ENCODE assay signal across 1 cellular context in the genomic region with DNA sequence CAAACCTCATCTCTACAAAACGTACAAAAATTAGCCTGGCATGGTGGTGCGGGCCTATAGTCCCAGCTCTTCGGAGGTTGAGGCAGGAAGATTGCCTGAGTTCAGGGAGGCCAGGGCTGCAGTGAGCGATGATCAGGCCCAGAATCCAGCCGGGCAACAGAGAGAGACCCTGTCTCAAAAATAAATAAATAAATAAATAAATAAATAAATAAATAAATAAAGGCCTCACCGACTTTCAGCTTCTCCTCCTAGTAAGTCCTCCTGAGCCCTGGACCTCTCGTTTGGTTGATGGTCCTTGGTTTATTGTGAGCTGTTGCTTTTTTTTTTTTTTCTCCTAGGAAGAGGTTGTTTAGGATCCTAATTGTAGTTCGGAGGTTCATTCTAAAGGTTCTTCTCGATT.
A peak's percentile ranks its signal among the peaks of the same experiment; 100 is the strongest.
TF ChIP-seq lines count a peak whose summit lies in the region.

No MANE protein-coding gene starts in this region.

TF ChIP-seq in HEK293, 187 proteins besides CTCF, POLR2A, EP300 and RAD21 (continued from another document and continues in another):
- TF ChIP-seq, protein P1, sequence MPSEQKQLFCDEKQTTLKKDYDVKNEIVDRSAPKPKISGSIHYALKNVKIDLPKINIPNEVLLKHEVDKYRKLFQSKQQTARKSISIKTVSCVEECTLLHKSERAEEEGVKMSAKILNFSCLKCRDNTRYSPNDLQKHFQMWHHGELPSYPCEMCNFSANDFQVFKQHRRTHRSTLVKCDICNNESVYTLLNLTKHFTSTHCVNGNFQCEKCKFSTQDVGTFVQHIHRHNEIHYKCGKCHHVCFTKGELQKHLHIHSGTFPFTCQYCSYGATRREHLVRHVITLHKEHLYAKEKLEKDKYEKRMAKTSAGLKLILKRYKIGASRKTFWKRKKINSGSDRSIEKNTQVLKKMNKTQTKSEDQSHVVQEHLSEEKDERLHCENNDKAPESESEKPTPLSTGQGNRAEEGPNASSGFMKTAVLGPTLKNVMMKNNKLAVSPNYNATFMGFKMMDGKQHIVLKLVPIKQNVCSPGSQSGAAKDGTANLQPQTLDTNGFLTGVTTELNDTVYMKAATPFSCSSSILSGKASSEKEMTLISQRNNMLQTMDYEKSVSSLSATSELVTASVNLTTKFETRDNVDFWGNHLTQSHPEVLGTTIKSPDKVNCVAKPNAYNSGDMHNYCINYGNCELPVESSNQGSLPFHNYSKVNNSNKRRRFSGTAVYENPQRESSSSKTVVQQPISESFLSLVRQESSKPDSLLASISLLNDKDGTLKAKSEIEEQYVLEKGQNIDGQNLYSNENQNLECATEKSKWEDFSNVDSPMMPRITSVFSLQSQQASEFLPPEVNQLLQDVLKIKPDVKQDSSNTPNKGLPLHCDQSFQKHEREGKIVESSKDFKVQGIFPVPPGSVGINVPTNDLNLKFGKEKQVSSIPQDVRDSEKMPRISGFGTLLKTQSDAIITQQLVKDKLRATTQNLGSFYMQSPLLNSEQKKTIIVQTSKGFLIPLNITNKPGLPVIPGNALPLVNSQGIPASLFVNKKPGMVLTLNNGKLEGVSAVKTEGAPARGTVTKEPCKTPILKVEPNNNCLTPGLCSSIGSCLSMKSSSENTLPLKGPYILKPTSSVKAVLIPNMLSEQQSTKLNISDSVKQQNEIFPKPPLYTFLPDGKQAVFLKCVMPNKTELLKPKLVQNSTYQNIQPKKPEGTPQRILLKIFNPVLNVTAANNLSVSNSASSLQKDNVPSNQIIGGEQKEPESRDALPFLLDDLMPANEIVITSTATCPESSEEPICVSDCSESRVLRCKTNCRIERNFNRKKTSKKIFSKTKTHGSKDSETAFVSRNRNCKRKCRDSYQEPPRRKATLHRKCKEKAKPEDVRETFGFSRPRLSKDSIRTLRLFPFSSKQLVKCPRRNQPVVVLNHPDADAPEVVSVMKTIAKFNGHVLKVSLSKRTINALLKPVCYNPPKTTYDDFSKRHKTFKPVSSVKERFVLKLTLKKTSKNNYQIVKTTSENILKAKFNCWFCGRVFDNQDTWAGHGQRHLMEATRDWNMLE (tag by site-specific recombination; conservative IDR thresholded peaks at IDR 0.05; ENCODE audit: low read depth): peak; percentile 95
- TF ChIP-seq ZNF658 (tag by site-specific recombination; IDR thresholded peaks at IDR 0.05) (no peak), ZNF311 (tag by site-specific recombination; IDR thresholded peaks at IDR 0.05; ENCODE audit: borderline replicate concordance) (no peak), HOXA7 (CRISPR knock-in tag; IDR thresholded peaks at IDR 0.05; ENCODE audit: borderline replicate concordance) (no peak), ZXDB (tag by site-specific recombination; IDR thresholded peaks at IDR 0.05) (peak; percentile 68; the same call in 1 of the 2 replicates), ZNF19 (tag by site-specific recombination; IDR thresholded peaks at IDR 0.05; ENCODE audit: low read depth) (0 out of 2 replicates have a peak, but pooled peaks have one; percentile 51), ZNF341 (tag by site-specific recombination; IDR thresholded peaks at IDR 0.05; ENCODE audit: low read depth) (peak; percentile 41; the same call in 1 of the 2 replicates), ZNF521 (tag by site-specific recombination; IDR thresholded peaks at IDR 0.05) (no peak), ZNF354C (tag by site-specific recombination; IDR thresholded peaks at IDR 0.05; ENCODE audit: borderline replicate concordance, low read depth) (0 out of 2 replicates have a peak, but pooled peaks have one; percentile 25), ZFP41 (tag by site-specific recombination; IDR thresholded peaks at IDR 0.05; ENCODE audit: borderline replicate concordance) (no peak), ZNF202 (tag by site-specific recombination; IDR thresholded peaks at IDR 0.05; ENCODE audit: borderline replicate concordance) (peak; percentile 65; the same call in 1 of the 2 replicates), ZNF140 (tag by site-specific recombination; IDR thresholded peaks at IDR 0.05) (peak; percentile 87), ZNF560 (tag by site-specific recombination; IDR thresholded peaks at IDR 0.05; ENCODE audit: borderline replicate concordance) (peak; percentile 72; the same call in 1 of the 2 replicates), ZNF701 (tag by site-specific recombination; IDR thresholded peaks at IDR 0.05) (no peak), ZNF776 (tag by site-specific recombination; IDR thresholded peaks at IDR 0.05; ENCODE audit: borderline replicate concordance) (no peak), ZNF792 (tag by site-specific recombination; IDR thresholded peaks at IDR 0.05) (no peak), ZNF670 (tag by site-specific recombination; IDR thresholded peaks at IDR 0.05; ENCODE audit: low read depth) (no peak), BCL11A (tag by site-specific recombination; IDR thresholded peaks at IDR 0.05; ENCODE audit: low read depth) (no peak), ZNF555 (tag by site-specific recombination; conservative IDR thresholded peaks at IDR 0.05) (no peak; the same call in 1 of the 2 replicates), ZNF747 (tag by site-specific recombination; IDR thresholded peaks at IDR 0.05) (no peak), ZBTB8A (tag by site-specific recombination; IDR thresholded peaks at IDR 0.05) (peak; percentile 80), ZNF76 (tag by site-specific recombination; IDR thresholded peaks at IDR 0.05; ENCODE audit: borderline replicate concordance, low read depth) (no peak), ZNF48 (tag by site-specific recombination; IDR thresholded peaks at IDR 0.05) (no peak), ZNF404 (tag by site-specific recombination; IDR thresholded peaks at IDR 0.05) (peak; percentile 63; the same call in 1 of the 2 replicates), ZNF629 (tag by site-specific recombination; IDR thresholded peaks at IDR 0.05) (peak; percentile 64), ZNF248 (tag by site-specific recombination; IDR thresholded peaks at IDR 0.05) (no peak), ZFHX2 (tag by site-specific recombination; conservative IDR thresholded peaks at IDR 0.05) (no peak), GFI1B (tag by site-specific recombination; IDR thresholded peaks at IDR 0.05) (0 out of 2 replicates have a peak, but pooled peaks have one; percentile 52), ZNF350 (tag by site-specific recombination; IDR thresholded peaks at IDR 0.05) (no peak), ZNF664 (tag by site-specific recombination; IDR thresholded peaks at IDR 0.05) (peak; percentile 83; the same call in 1 of the 2 replicates), ZNF426 (tag by site-specific recombination; IDR thresholded peaks at IDR 0.05) (peak; percentile 82), ZNF501 (tag by site-specific recombination; IDR thresholded peaks at IDR 0.05) (no peak)
- TF ChIP-seq, protein P2, sequence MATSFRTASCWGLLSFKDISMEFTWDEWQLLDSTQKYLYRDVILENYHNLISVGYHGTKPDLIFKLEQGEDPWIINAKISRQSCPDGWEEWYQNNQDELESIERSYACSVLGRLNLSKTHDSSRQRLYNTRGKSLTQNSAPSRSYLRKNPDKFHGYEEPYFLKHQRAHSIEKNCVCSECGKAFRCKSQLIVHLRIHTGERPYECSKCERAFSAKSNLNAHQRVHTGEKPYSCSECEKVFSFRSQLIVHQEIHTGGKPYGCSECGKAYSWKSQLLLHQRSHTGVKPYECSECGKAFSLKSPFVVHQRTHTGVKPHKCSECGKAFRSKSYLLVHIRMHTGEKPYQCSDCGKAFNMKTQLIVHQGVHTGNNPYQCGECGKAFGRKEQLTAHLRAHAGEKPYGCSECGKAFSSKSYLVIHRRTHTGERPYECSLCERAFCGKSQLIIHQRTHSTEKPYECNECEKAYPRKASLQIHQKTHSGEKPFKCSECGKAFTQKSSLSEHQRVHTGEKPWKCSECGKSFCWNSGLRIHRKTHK (tag by site-specific recombination; IDR thresholded peaks at IDR 0.05): no peak
- TF ChIP-seq, protein P3, sequence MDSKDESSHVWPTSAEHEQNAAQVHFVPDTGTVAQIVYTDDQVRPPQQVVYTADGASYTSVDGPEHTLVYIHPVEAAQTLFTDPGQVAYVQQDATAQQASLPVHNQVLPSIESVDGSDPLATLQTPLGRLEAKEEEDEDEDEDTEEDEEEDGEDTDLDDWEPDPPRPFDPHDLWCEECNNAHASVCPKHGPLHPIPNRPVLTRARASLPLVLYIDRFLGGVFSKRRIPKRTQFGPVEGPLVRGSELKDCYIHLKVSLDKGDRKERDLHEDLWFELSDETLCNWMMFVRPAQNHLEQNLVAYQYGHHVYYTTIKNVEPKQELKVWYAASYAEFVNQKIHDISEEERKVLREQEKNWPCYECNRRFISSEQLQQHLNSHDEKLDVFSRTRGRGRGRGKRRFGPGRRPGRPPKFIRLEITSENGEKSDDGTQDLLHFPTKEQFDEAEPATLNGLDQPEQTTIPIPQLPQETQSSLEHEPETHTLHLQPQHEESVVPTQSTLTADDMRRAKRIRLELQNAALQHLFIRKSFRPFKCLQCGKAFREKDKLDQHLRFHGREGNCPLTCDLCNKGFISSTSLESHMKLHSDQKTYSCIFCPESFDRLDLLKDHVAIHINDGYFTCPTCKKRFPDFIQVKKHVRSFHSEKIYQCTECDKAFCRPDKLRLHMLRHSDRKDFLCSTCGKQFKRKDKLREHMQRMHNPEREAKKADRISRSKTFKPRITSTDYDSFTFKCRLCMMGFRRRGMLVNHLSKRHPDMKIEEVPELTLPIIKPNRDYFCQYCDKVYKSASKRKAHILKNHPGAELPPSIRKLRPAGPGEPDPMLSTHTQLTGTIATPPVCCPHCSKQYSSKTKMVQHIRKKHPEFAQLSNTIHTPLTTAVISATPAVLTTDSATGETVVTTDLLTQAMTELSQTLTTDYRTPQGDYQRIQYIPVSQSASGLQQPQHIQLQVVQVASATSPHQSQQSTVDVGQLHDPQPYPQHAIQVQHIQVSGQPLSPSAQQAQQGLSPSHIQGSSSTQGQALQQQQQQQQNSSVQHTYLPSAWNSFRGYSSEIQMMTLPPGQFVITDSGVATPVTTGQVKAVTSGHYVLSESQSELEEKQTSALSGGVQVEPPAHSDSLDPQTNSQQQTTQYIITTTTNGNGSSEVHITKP (tag by site-specific recombination; IDR thresholded peaks at IDR 0.05): no peak
- TF ChIP-seq, protein P4, sequence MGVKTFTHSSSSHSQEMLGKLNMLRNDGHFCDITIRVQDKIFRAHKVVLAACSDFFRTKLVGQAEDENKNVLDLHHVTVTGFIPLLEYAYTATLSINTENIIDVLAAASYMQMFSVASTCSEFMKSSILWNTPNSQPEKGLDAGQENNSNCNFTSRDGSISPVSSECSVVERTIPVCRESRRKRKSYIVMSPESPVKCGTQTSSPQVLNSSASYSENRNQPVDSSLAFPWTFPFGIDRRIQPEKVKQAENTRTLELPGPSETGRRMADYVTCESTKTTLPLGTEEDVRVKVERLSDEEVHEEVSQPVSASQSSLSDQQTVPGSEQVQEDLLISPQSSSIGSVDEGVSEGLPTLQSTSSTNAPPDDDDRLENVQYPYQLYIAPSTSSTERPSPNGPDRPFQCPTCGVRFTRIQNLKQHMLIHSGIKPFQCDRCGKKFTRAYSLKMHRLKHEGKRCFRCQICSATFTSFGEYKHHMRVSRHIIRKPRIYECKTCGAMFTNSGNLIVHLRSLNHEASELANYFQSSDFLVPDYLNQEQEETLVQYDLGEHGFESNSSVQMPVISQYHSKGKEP (tag by site-specific recombination; IDR thresholded peaks at IDR 0.05): no peak
- TF ChIP-seq, protein P5, sequence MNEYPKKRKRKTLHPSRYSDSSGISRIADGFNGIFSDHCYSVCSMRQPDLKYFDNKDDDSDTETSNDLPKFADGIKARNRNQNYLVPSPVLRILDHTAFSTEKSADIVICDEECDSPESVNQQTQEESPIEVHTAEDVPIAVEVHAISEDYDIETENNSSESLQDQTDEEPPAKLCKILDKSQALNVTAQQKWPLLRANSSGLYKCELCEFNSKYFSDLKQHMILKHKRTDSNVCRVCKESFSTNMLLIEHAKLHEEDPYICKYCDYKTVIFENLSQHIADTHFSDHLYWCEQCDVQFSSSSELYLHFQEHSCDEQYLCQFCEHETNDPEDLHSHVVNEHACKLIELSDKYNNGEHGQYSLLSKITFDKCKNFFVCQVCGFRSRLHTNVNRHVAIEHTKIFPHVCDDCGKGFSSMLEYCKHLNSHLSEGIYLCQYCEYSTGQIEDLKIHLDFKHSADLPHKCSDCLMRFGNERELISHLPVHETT (tag by site-specific recombination; IDR thresholded peaks at IDR 0.05): no peak
- TF ChIP-seq, protein P6, sequence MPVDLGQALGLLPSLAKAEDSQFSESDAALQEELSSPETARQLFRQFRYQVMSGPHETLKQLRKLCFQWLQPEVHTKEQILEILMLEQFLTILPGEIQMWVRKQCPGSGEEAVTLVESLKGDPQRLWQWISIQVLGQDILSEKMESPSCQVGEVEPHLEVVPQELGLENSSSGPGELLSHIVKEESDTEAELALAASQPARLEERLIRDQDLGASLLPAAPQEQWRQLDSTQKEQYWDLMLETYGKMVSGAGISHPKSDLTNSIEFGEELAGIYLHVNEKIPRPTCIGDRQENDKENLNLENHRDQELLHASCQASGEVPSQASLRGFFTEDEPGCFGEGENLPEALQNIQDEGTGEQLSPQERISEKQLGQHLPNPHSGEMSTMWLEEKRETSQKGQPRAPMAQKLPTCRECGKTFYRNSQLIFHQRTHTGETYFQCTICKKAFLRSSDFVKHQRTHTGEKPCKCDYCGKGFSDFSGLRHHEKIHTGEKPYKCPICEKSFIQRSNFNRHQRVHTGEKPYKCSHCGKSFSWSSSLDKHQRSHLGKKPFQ (tag by site-specific recombination; IDR thresholded peaks at IDR 0.05): no peak
- TF ChIP-seq, protein P7, sequence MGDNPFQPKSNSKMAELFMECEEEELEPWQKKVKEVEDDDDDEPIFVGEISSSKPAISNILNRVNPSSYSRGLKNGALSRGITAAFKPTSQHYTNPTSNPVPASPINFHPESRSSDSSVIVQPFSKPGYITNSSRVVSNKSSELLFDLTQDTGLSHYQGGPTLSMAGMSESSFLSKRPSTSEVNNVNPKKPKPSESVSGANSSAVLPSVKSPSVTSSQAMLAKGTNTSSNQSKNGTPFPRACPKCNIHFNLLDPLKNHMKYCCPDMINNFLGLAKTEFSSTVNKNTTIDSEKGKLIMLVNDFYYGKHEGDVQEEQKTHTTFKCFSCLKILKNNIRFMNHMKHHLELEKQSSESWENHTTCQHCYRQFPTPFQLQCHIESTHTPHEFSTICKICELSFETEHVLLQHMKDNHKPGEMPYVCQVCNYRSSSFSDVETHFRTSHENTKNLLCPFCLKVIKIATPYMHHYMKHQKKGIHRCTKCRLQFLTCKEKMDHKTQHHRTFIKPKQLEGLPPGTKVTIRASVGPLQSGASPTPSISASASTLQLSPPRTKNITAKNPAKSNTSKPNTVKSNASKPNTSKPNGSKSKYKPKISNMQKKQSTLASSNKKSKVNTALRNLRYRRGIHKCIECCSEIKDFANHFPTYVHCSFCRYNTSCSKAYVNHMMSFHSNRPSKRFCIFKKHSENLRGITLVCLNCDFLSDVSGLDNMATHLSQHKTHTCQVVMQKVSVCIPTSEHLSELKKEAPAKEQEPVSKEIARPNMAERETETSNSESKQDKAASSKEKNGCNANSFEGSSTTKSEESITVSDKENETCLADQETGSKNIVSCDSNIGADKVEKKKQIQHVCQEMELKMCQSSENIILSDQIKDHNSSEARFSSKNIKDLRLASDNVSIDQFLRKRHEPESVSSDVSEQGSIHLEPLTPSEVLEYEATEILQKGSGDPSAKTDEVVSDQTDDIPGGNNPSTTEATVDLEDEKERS (tag by site-specific recombination; IDR thresholded peaks at IDR 0.05): no peak
- TF ChIP-seq, protein P8, sequence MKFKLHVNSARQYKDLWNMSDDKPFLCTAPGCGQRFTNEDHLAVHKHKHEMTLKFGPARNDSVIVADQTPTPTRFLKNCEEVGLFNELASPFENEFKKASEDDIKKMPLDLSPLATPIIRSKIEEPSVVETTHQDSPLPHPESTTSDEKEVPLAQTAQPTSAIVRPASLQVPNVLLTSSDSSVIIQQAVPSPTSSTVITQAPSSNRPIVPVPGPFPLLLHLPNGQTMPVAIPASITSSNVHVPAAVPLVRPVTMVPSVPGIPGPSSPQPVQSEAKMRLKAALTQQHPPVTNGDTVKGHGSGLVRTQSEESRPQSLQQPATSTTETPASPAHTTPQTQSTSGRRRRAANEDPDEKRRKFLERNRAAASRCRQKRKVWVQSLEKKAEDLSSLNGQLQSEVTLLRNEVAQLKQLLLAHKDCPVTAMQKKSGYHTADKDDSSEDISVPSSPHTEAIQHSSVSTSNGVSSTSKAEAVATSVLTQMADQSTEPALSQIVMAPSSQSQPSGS (tag by site-specific recombination; IDR thresholded peaks at IDR 0.05; ENCODE audit: low read depth): no peak
